In genomic region chr2:20663196-20664070, GRCh38 we compare ENCODE assay signal across 14 cellular contexts. TPM values are rescaled to one million over a fixed set of nuclear protein-coding genes. Genes with fewer than 3 reads are reported as not detected.
"Had no signal": no experiment of that assay in that cellular context is flagged by ENCODE, and none has a peak within 500 bp of the region (broad histone marks: within the 10 kb centered on the region; RNA-seq: fewer than 3 reads in every experiment).

No MANE protein-coding gene starts in this region.

- DNase-seq: activated CD4-positive, alpha-beta T cell treated with anti-CD3 and anti-CD28 coated beads, Interleukin-2, amount 50 U/mL, for 4 hours; activated naive CD8-positive, alpha-beta T cell treated with anti-CD3 and anti-CD28 coated beads for 36 hours; activated T-cell treated with anti-CD3 and anti-CD28 coated beads, Interleukin-2, amount 50 U/mL, for 1 hour; glutamatergic neuron; islet precursor cell; midbrain; stimulated activated naive B cell treated with anti-CD40 and anti-IgM and Interleukin-4, amounts not matched to agents 10 μg/mL and 1 μg/mL and 100 μg/mL, for 72 hours; T-helper 2 cell; transverse colon had no signal

- H3K9me3 ChIP-seq: esophagus muscularis mucosa, transverse colon had no signal

- ATAC-seq: stimulated activated naive B cell treated with anti-CD40 and anti-IgM and Interleukin-4, amounts not matched to agents 10 μg/mL and 1 μg/mL and 100 μg/mL, for 72 hours had no signal

- FAIRE-seq: endometrium, TTC549 had no signal

- H3K36me3 Mint-ChIP-seq: activated naive CD8-positive, alpha-beta T cell treated with anti-CD3 and anti-CD28 coated beads for 36 hours; stimulated activated naive B cell treated with anti-CD40 and anti-IgM and Interleukin-4, amounts not matched to agents 10 μg/mL and 1 μg/mL and 100 μg/mL, for 72 hours had no signal

- H3K36me3 ChIP-seq: esophagus muscularis mucosa, transverse colon had no signal

- H3K9me3 Mint-ChIP-seq: activated naive CD8-positive, alpha-beta T cell treated with anti-CD3 and anti-CD28 coated beads for 36 hours; stimulated activated naive B cell treated with anti-CD40 and anti-IgM and Interleukin-4, amounts not matched to agents 10 μg/mL and 1 μg/mL and 100 μg/mL, for 72 hours had no signal

- H2AFZ ChIP-seq: parathyroid adenoma had no signal

- H3K27ac ChIP-seq: esophagus muscularis mucosa, parathyroid adenoma, transverse colon had no signal

- H3K4me3 ChIP-seq: esophagus muscularis mucosa, smooth muscle cell, transverse colon had no signal

- H3K9ac ChIP-seq: parathyroid adenoma had no signal

- H3K79me2 ChIP-seq: parathyroid adenoma had no signal

- H3K4me2 ChIP-seq: smooth muscle cell had no signal

- H3K4me3 Mint-ChIP-seq: activated naive CD8-positive, alpha-beta T cell treated with anti-CD3 and anti-CD28 coated beads for 36 hours; stimulated activated naive B cell treated with anti-CD40 and anti-IgM and Interleukin-4, amounts not matched to agents 10 μg/mL and 1 μg/mL and 100 μg/mL, for 72 hours had no signal

- H3K27ac Mint-ChIP-seq: activated naive CD8-positive, alpha-beta T cell treated with anti-CD3 and anti-CD28 coated beads for 36 hours; stimulated activated naive B cell treated with anti-CD40 and anti-IgM and Interleukin-4, amounts not matched to agents 10 μg/mL and 1 μg/mL and 100 μg/mL, for 72 hours had no signal

RNA-seq across cellular contexts. Expression of gene GDF7, which starts 3.5 kb away (rescaled TPM):
- total RNA-seq: activated naive CD8-positive, alpha-beta T cell treated with anti-CD3 and anti-CD28 coated beads for 36 hours had no signal
- polyA plus RNA-seq: smooth muscle cell had no signal
